ENCODE assay signal across 15 cellular contexts in genomic region chr1:184028854-184029623, GRCh38. TPM values are rescaled to one million over a fixed set of nuclear protein-coding genes. Genes with fewer than 3 reads are reported as not detected.
DNase-seq lines count a peak whose midpoint lies in the region; ATAC-seq, FAIRE-seq and TF ChIP-seq lines count a peak whose summit lies in the region.
"Had no signal": no experiment of that assay in that cellular context is flagged by ENCODE, and none has a peak within 500 bp of the region (broad histone marks: within the 10 kb centered on the region; RNA-seq: fewer than 3 reads in every experiment).

No MANE protein-coding gene starts in this region.

- intact Hi-C loops in pancreas (cut with DNase I) (no loop called here), mucosa of descending colon (cut with DNase I, micrococcal nuclease) (no loop called here)

- H3K4me1 Mint-ChIP-seq in activated naive CD4-positive, alpha-beta T cell treated with anti-CD3 and anti-CD28 coated beads, Interleukin-2, amount 10 ng/mL, durations not matched to agents 7 days and 5 days = no peaks in the 10 kb centered on the region
- H3K4me1 Mint-ChIP-seq: stimulated activated memory B cell treated with anti-CD40 and anti-IgM and Interleukin-4, amounts not matched to agents 10 μg/mL and 1 μg/mL and 100 μg/mL, for 72 hours had no signal

- no peaks in the 10 kb centered on the region for H3K9me3 ChIP-seq in pancreas
- H3K9me3 ChIP-seq in mucosa of descending colon = no peaks in the 10 kb centered on the region
- H3K9me3 ChIP-seq: right lobe of liver had no signal

- H3K9me3 Mint-ChIP-seq in activated naive CD4-positive, alpha-beta T cell treated with anti-CD3 and anti-CD28 coated beads, Interleukin-2, amount 10 ng/mL, durations not matched to agents 7 days and 5 days = no peaks in the 10 kb centered on the region
- H3K9me3 Mint-ChIP-seq: stimulated activated memory B cell treated with anti-CD40 and anti-IgM and Interleukin-4, amounts not matched to agents 10 μg/mL and 1 μg/mL and 100 μg/mL, for 72 hours had no signal

- no peak for FAIRE-seq in pancreas (lab: Jason Lieb, UNC)
- FAIRE-seq: astrocyte had no signal

- H3K4me3 ChIP-seq in pancreas = no peak overlapping the region
- no peak overlapping the region for H3K4me3 ChIP-seq in mucosa of descending colon
- H3K4me3 ChIP-seq: BLaER1 treated with 17β-estradiol and CSF1 and Interleukin-3, amounts not matched to agents 10 nM and 100 nM; right lobe of liver had no signal

- H3K27ac Mint-ChIP-seq in activated naive CD4-positive, alpha-beta T cell treated with anti-CD3 and anti-CD28 coated beads, Interleukin-2, amount 10 ng/mL, durations not matched to agents 7 days and 5 days = no peak overlapping the region
- H3K27ac Mint-ChIP-seq: stimulated activated memory B cell treated with anti-CD40 and anti-IgM and Interleukin-4, amounts not matched to agents 10 μg/mL and 1 μg/mL and 100 μg/mL, for 72 hours had no signal

- CTCF ChIA-PET in activated naive CD4-positive, alpha-beta T cell treated with anti-CD3 and anti-CD28 coated beads, Interleukin-2, amount 10 ng/mL, durations not matched to agents 7 days and 5 days (lab: Charles Lee) = no interaction called here

- H3K27me3 Mint-ChIP-seq in activated naive CD4-positive, alpha-beta T cell treated with anti-CD3 and anti-CD28 coated beads, Interleukin-2, amount 10 ng/mL, durations not matched to agents 7 days and 5 days = peaks cover 43% of the 10 kb centered on the region

- H3K36me3 Mint-ChIP-seq in activated naive CD4-positive, alpha-beta T cell treated with anti-CD3 and anti-CD28 coated beads, Interleukin-2, amount 10 ng/mL, durations not matched to agents 7 days and 5 days = no peaks in the 10 kb centered on the region
- H3K36me3 Mint-ChIP-seq: stimulated activated memory B cell treated with anti-CD40 and anti-IgM and Interleukin-4, amounts not matched to agents 10 μg/mL and 1 μg/mL and 100 μg/mL, for 72 hours had no signal

- 59 to 66% methylated on average over 5 of the region's 5 CpGs for WGBS in pancreas, 2 donors

- TF ChIP-seq CTCF in pancreas (IDR thresholded peaks at IDR 0.05) (no peak), mucosa of descending colon (IDR thresholded peaks at IDR 0.05) (no peak)

- H3K4me1 ChIP-seq in pancreas (peaks cover 0 to 5% (median 0%) of the 10 kb centered on the region in 3 donors), mucosa of descending colon (ENCODE audit: low read depth) (no peaks in the 10 kb centered on the region)
- H3K4me1 ChIP-seq: BLaER1 treated with 17β-estradiol and CSF1 and Interleukin-3, amounts not matched to agents 10 nM and 100 nM; right lobe of liver had no signal

- H3K36me3 ChIP-seq in pancreas = no peaks in the 10 kb centered on the region
- H3K36me3 ChIP-seq in mucosa of descending colon (ENCODE audit: low read depth) = no peaks in the 10 kb centered on the region
- H3K36me3 ChIP-seq: BLaER1 treated with 17β-estradiol and CSF1 and Interleukin-3, amounts not matched to agents 10 nM and 100 nM; right lobe of liver had no signal

- no peak overlapping the region for H3K4me3 Mint-ChIP-seq in activated naive CD4-positive, alpha-beta T cell treated with anti-CD3 and anti-CD28 coated beads, Interleukin-2, amount 10 ng/mL, durations not matched to agents 7 days and 5 days
- H3K4me3 Mint-ChIP-seq: stimulated activated memory B cell treated with anti-CD40 and anti-IgM and Interleukin-4, amounts not matched to agents 10 μg/mL and 1 μg/mL and 100 μg/mL, for 72 hours had no signal

- in situ Hi-C loops in G401 (cut with HindIII; ENCODE audit: low sequenced_read_pairs) = no loop called here

- H3K27ac ChIP-seq in pancreas = no peak overlapping the region
- H3K27ac ChIP-seq: BLaER1 treated with 17β-estradiol and CSF1 and Interleukin-3, amounts not matched to agents 10 nM and 100 nM; right lobe of liver had no signal

- ATAC-seq in pancreas = peak; percentile 46 to 65 (median 48)
- ATAC-seq in HG03460 (IDR thresholded peaks at IDR 0.05; ENCODE audit: unreplicated experiment) = no peak
- no peak for ATAC-seq in mucosa of descending colon
- ATAC-seq: right lobe of liver; stimulated activated memory B cell treated with anti-CD40 and anti-IgM and Interleukin-4, amounts not matched to agents 10 μg/mL and 1 μg/mL and 100 μg/mL, for 72 hours had no signal

- DNase-seq in COLO829 (ENCODE audit: low spot score) (peak; percentile 42), NCI-H69 (lab: John Stamatoyannopoulos, UW) (peak; percentile 74), foreskin melanocyte (peak; percentile 69), pancreas (peak in 5 of 6 donors; percentile 25 to 82 (median 65)), G401 (ENCODE audit: low spot score) (no peak), mucosa of descending colon (no peak)
- no peak for DNase-seq in activated naive CD4-positive, alpha-beta T cell treated with anti-CD3 and anti-CD28 coated beads, Interleukin-2, amount 10 ng/mL, durations not matched to agents 7 days and 5 days
- DNase-seq: effector CD4-positive, alpha-beta T cell; NCI-H2081; stimulated activated CD4-positive, alpha-beta T cell treated with anti-CD3 and anti-CD28 coated beads, Interleukin-4, amount 100 ng/mL, for 4 hours had no signal

- no peaks in the 10 kb centered on the region for H3K27me3 ChIP-seq in pancreas
- H3K27me3 ChIP-seq: right lobe of liver had no signal

RNA-seq across cellular contexts. Expression of gene COLGALT2, which starts 8.5 kb away (rescaled TPM):
- total RNA-seq in pancreas (1 to 10 TPM; 1.0 to 3.2 (median 1.6) TPM), mucosa of descending colon (1 to 10 TPM in 1 of 3 donors, under 1 TPM in 2; 0.35 to 7.6 (median 0.48) TPM)
- polyA plus RNA-seq in pancreas = 1 to 10 TPM; 1.3 to 3.2 TPM
- 0.31 and 1.0 TPM in 2 replicates for total RNA-seq in G401 (2014; rRNA removed; shearing (Covaris generic))

RNA-seq across cellular contexts. Expression of gene TSEN15, which starts 22.5 kb away (rescaled TPM):
- total RNA-seq in pancreas (10 to 100 TPM in 2 of 6 donors, 1 to 10 TPM in 4; 5.8 to 15.4 (median 9.8) TPM), mucosa of descending colon (10 to 100 TPM in 2 of 3 donors, 1 to 10 TPM in 1; 6.7 to 21.2 (median 13.5) TPM)
- 10 to 100 TPM in 1 of 2 donors, 1 to 10 TPM in 1; 10.0 to 13.6 TPM for polyA plus RNA-seq in pancreas
- 48.0 and 50.5 TPM in 2 replicates for total RNA-seq in G401 (2014; rRNA removed; shearing (Covaris generic))

Comparison
In these comparisons a context has a peak if more than half of its experiments do, and no peak if none do; other contexts are left out.
1. DNase-seq: peak in COLO829 (single experiment), NCI-H69 (single experiment), foreskin melanocyte (single experiment) and pancreas (5 of 6); none in G401 (single experiment), activated naive CD4-positive, alpha-beta T cell treated with anti-CD3 and anti-CD28 coated beads, Interleukin-2, amount 10 ng/mL, durations not matched to agents 7 days and 5 days (single experiment) and mucosa of descending colon (0 of 3).
2. ATAC-seq: peak in pancreas (4 of 4); none in HG03460 (single experiment) and mucosa of descending colon (single experiment).